Comparison of ENCODE assay signal across 24 cellular contexts in genomic region chr6:166987448-166987847, GRCh38.
"Had no signal": no experiment of that assay in that cellular context is flagged by ENCODE, and none has a peak within 500 bp of the region (broad histone marks: within the 10 kb centered on the region; RNA-seq: fewer than 3 reads in every experiment).

No MANE protein-coding gene starts in this region.

- H3K27ac Mint-ChIP-seq: natural killer cell treated with Interleukin-12 subunit alpha and Interleukin-12 subunit beta and Interleukin-15 and Interleukin-18, amount 100 ng/mL, for 72 hours; stimulated activated naive B cell treated with anti-CD40 and anti-IgM and Interleukin-4, amounts not matched to agents 10 μg/mL and 1 μg/mL and 100 μg/mL, for 72 hours; stimulated activated naive CD8-positive, alpha-beta T cell treated with anti-CD3 and anti-CD28 coated beads, Interleukin-15, Interleukin-2, amounts not matched to agents 100 ng/mL and 50 ng/mL, for 24 hours had no signal

- H3K4me2 ChIP-seq: smooth muscle cell had no signal

- H3K4me3 ChIP-seq: heart right ventricle, left lung, pancreas, smooth muscle cell, thoracic aorta, tibial nerve, upper lobe of right lung, uterus had no signal

- H3K36me3 ChIP-seq: heart right ventricle, left lung, pancreas, thoracic aorta, tibial nerve, upper lobe of right lung, uterus had no signal

- H3K27ac ChIP-seq: epithelial cell of prostate, heart right ventricle, left lung, neutrophil, pancreas, thoracic aorta, tibial nerve, upper lobe of right lung, uterus had no signal

- DNase-seq: effector CD8-positive, alpha-beta T cell; endodermal cell; foreskin melanocyte; glutamatergic neuron; heart right ventricle; hippocampal formation; left cardiac atrium; left lung; mesendoderm; pancreas; stimulated activated CD4-positive, alpha-beta T cell treated with anti-CD3 and anti-CD28 coated beads, Interleukin-2, amount 100 ng/mL, for 48 hours; stimulated activated naive B cell treated with anti-CD40 and anti-IgM and Interleukin-4, amounts not matched to agents 10 μg/mL and 1 μg/mL and 100 μg/mL, for 72 hours; upper lobe of right lung; uterus had no signal

- H3K4me3 Mint-ChIP-seq: endodermal cell; natural killer cell treated with Interleukin-12 subunit alpha and Interleukin-12 subunit beta and Interleukin-15 and Interleukin-18, amount 100 ng/mL, for 72 hours; neural crest cell; stimulated activated naive B cell treated with anti-CD40 and anti-IgM and Interleukin-4, amounts not matched to agents 10 μg/mL and 1 μg/mL and 100 μg/mL, for 72 hours; stimulated activated naive CD8-positive, alpha-beta T cell treated with anti-CD3 and anti-CD28 coated beads, Interleukin-15, Interleukin-2, amounts not matched to agents 100 ng/mL and 50 ng/mL, for 24 hours had no signal

- H3K27me3 ChIP-seq: heart right ventricle, left lung, neutrophil, pancreas, tibial nerve, upper lobe of right lung, uterus had no signal

- H3K36me3 Mint-ChIP-seq: natural killer cell treated with Interleukin-12 subunit alpha and Interleukin-12 subunit beta and Interleukin-15 and Interleukin-18, amount 100 ng/mL, for 72 hours had no signal

- ATAC-seq: esophagus mucosa; heart right ventricle; left cardiac atrium; left lung; pancreas; sciatic nerve; stimulated activated naive B cell treated with anti-CD40 and anti-IgM and Interleukin-4, amounts not matched to agents 10 μg/mL and 1 μg/mL and 100 μg/mL, for 72 hours; upper lobe of right lung had no signal

- H3K4me1 ChIP-seq: heart right ventricle, left lung, tibial nerve, upper lobe of right lung, uterus had no signal

- H3K9me3 ChIP-seq: heart right ventricle, left lung, neutrophil, pancreas, thoracic aorta, tibial nerve, upper lobe of right lung, uterus had no signal

- H3K9me3 Mint-ChIP-seq: endodermal cell; natural killer cell treated with Interleukin-12 subunit alpha and Interleukin-12 subunit beta and Interleukin-15 and Interleukin-18, amount 100 ng/mL, for 72 hours; stimulated activated naive B cell treated with anti-CD40 and anti-IgM and Interleukin-4, amounts not matched to agents 10 μg/mL and 1 μg/mL and 100 μg/mL, for 72 hours; stimulated activated naive CD8-positive, alpha-beta T cell treated with anti-CD3 and anti-CD28 coated beads, Interleukin-15, Interleukin-2, amounts not matched to agents 100 ng/mL and 50 ng/mL, for 24 hours had no signal

- H3K27me3 Mint-ChIP-seq: natural killer cell treated with Interleukin-12 subunit alpha and Interleukin-12 subunit beta and Interleukin-15 and Interleukin-18, amount 100 ng/mL, for 72 hours; stimulated activated naive B cell treated with anti-CD40 and anti-IgM and Interleukin-4, amounts not matched to agents 10 μg/mL and 1 μg/mL and 100 μg/mL, for 72 hours; stimulated activated naive CD8-positive, alpha-beta T cell treated with anti-CD3 and anti-CD28 coated beads, Interleukin-15, Interleukin-2, amounts not matched to agents 100 ng/mL and 50 ng/mL, for 24 hours had no signal
